Comparison of ENCODE assay signal across 1 cellular context in genomic region chr14:76984297-76984696, GRCh38.
TF ChIP-seq lines count a peak whose summit lies in the region.

No MANE protein-coding gene starts in this region.

TF ChIP-seq in WTC11, 78 proteins besides CTCF, POLR2A, EP300 and RAD21:
- TF ChIP-seq SMAD4 (CRISPR knock-in tag; IDR thresholded peaks at IDR 0.05) (no peak), ZNF423 (CRISPR knock-in tag; IDR thresholded peaks at IDR 0.05) (no peak), NR3C1 (CRISPR knock-in tag; conservative IDR thresholded peaks at IDR 0.05; ENCODE audit: low read depth) (no peak)
TF ChIP-seq in WTC11: peak in this region for 0.
